Comparison of ENCODE assay signal across 26 cellular contexts in the genomic region with DNA sequence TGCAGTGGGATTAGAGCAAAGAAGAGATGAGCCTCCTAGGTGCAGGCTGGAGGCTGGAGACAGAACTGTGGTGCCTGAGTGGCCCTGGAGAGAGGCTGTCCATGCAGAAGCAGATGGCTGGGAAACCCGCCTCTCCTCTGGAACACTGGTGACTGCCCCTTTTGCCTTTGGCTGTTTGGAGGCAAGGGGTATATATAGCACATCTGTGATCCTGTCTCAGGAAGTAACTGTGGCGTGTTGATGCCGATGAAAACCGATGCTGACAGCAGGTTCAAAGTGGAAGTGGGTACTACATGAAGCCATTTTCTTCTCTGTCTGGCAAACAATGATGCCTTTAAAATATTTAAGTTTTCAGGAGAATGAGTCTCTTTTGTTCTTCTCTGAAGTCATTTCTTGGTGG. TPM values are rescaled to one million over a fixed set of nuclear protein-coding genes. Genes with fewer than 3 reads are reported as not detected.
DNase-seq lines count a peak whose midpoint lies in the region; ATAC-seq and TF ChIP-seq lines count a peak whose summit lies in the region.
"Had no signal": no experiment of that assay in that cellular context is flagged by ENCODE, and none has a peak within 500 bp of the region (broad histone marks: within the 10 kb centered on the region; RNA-seq: fewer than 3 reads in every experiment).

No MANE protein-coding gene starts in this region.

- no peak overlapping the region for H3K4me3 Mint-ChIP-seq in activated CD4-positive, alpha-beta T cell treated with anti-CD3 and anti-CD28 coated beads, Interleukin-2, amount 10 ng/mL, durations not matched to agents 7 days and 5 days
- no peak overlapping the region for H3K4me3 Mint-ChIP-seq in Calu3 (ENCODE audit: low read depth, unreplicated experiment)
- H3K4me3 Mint-ChIP-seq in activated CD8-positive, alpha-beta T cell treated with anti-CD3 and anti-CD28 coated beads, Interleukin-2, amount 10 ng/mL, durations not matched to agents 7 days and 5 days: no peak overlapping the region
- H3K4me3 Mint-ChIP-seq: memory B cell had no signal

- H3K36me3 Mint-ChIP-seq in activated CD4-positive, alpha-beta T cell treated with anti-CD3 and anti-CD28 coated beads, Interleukin-2, amount 10 ng/mL, durations not matched to agents 7 days and 5 days (ENCODE audit: low read depth): no peaks in the 10 kb centered on the region
- peaks cover 4% of the 10 kb centered on the region for H3K36me3 Mint-ChIP-seq in Calu3 (ENCODE audit: insufficient read depth, unreplicated experiment)
- H3K36me3 Mint-ChIP-seq in activated CD8-positive, alpha-beta T cell treated with anti-CD3 and anti-CD28 coated beads, Interleukin-2, amount 10 ng/mL, durations not matched to agents 7 days and 5 days (ENCODE audit: low read depth): peaks cover 2% of the 10 kb centered on the region
- H3K36me3 Mint-ChIP-seq: memory B cell had no signal

- peak overlapping the region; percentile 61 for H3K27ac Mint-ChIP-seq in activated CD4-positive, alpha-beta T cell treated with anti-CD3 and anti-CD28 coated beads, Interleukin-2, amount 10 ng/mL, durations not matched to agents 7 days and 5 days
- peak overlapping the region; percentile 37 for H3K27ac Mint-ChIP-seq in Calu3 (ENCODE audit: unreplicated experiment)
- H3K27ac Mint-ChIP-seq in activated CD8-positive, alpha-beta T cell treated with anti-CD3 and anti-CD28 coated beads, Interleukin-2, amount 10 ng/mL, durations not matched to agents 7 days and 5 days: peak overlapping the region; percentile 44
- H3K27ac Mint-ChIP-seq: memory B cell; progenitor cell of endocrine pancreas; T-helper 1 cell treated with Interleukin-12 subunit alpha and Interleukin-12 subunit beta and Interleukin-4 antibody, amounts not matched to agents 30 μg/mL and 1 μg/mL, for 36 hours had no signal

- peak; percentile 16 for DNase-seq in activated CD4-positive, alpha-beta T cell treated with anti-CD3 and anti-CD28 coated beads, Interleukin-2, amount 10 ng/mL, durations not matched to agents 7 days and 5 days
- no peak for DNase-seq in activated CD4-positive, alpha-beta T cell treated with anti-CD3 and anti-CD28 coated beads, Interleukin-2, amount 50 U/mL, for 48 hours
- DNase-seq in Calu3 (no peak), retina (peak; percentile 22), NK-92 (lab: John Stamatoyannopoulos, UW; ENCODE audit: unreplicated experiment) (no peak), HUDEP-2 (lab: John Stamatoyannopoulos, UW; ENCODE audit: unreplicated experiment in 76 of 76) (no peak)
- peak; percentile 24 for DNase-seq in activated CD8-positive, alpha-beta T cell treated with anti-CD3 and anti-CD28 coated beads, Interleukin-2, amount 10 ng/mL, durations not matched to agents 7 days and 5 days
- DNase-seq: activated CD4-positive, alpha-beta T cell treated with anti-CD3 and anti-CD28 coated beads for 1 hour; BE2C; EL; GM23248; MV-4-11; NCI-H1436 treated with DMSO at 0.1 percent for 48 hours; NCI-H2107; OCI-M1; sigmoid colon had no signal

- H3K27me3 Mint-ChIP-seq in activated CD4-positive, alpha-beta T cell treated with anti-CD3 and anti-CD28 coated beads, Interleukin-2, amount 10 ng/mL, durations not matched to agents 7 days and 5 days: no peaks in the 10 kb centered on the region
- H3K27me3 Mint-ChIP-seq in Calu3 (ENCODE audit: unreplicated experiment): no peaks in the 10 kb centered on the region
- no peaks in the 10 kb centered on the region for H3K27me3 Mint-ChIP-seq in activated CD8-positive, alpha-beta T cell treated with anti-CD3 and anti-CD28 coated beads, Interleukin-2, amount 10 ng/mL, durations not matched to agents 7 days and 5 days (ENCODE audit: low read depth)

- POLR2A ChIA-PET in activated CD4-positive, alpha-beta T cell treated with anti-CD3 and anti-CD28 coated beads, Interleukin-2, amount 10 ng/mL, durations not matched to agents 7 days and 5 days (lab: Charles Lee): no interaction called here
- POLR2A ChIA-PET in activated CD8-positive, alpha-beta T cell treated with anti-CD3 and anti-CD28 coated beads, Interleukin-2, amount 10 ng/mL, durations not matched to agents 7 days and 5 days (lab: Charles Lee): no interaction called here

- CTCF ChIA-PET in activated CD4-positive, alpha-beta T cell treated with anti-CD3 and anti-CD28 coated beads, Interleukin-2, amount 10 ng/mL, durations not matched to agents 7 days and 5 days (lab: Charles Lee): no interaction called here
- CTCF ChIA-PET in Calu3 (lab: Charles Lee): no interaction called here
- CTCF ChIA-PET in activated CD8-positive, alpha-beta T cell treated with anti-CD3 and anti-CD28 coated beads, Interleukin-2, amount 10 ng/mL, durations not matched to agents 7 days and 5 days (lab: Charles Lee): interaction anchor here (1.1 kb wide), 1 partner anchor 46 kb away, joined by 3 read pairs; no protein-coding TSS in a partner anchor

- TF ChIP-seq CTCF in Calu3 (IDR thresholded peaks at IDR 0.05; ENCODE audit: unreplicated experiment): no peak

- ATAC-seq in activated CD8-positive, alpha-beta T cell treated with anti-CD3 and anti-CD28 coated beads, Interleukin-2, amount 10 ng/mL, durations not matched to agents 7 days and 5 days: peak; percentile 57
- no peak for ATAC-seq in GM21423 (IDR thresholded peaks at IDR 0.05; ENCODE audit: unreplicated experiment)
- ATAC-seq: A549, HepG2, left lobe of liver had no signal

- H3K9me3 Mint-ChIP-seq in activated CD4-positive, alpha-beta T cell treated with anti-CD3 and anti-CD28 coated beads, Interleukin-2, amount 10 ng/mL, durations not matched to agents 7 days and 5 days: peaks cover 4% of the 10 kb centered on the region
- no peaks in the 10 kb centered on the region for H3K9me3 Mint-ChIP-seq in Calu3 (ENCODE audit: low read depth, unreplicated experiment)
- no peaks in the 10 kb centered on the region for H3K9me3 Mint-ChIP-seq in activated CD8-positive, alpha-beta T cell treated with anti-CD3 and anti-CD28 coated beads, Interleukin-2, amount 10 ng/mL, durations not matched to agents 7 days and 5 days (ENCODE audit: insufficient read depth)
- H3K9me3 Mint-ChIP-seq: memory B cell; T-helper 1 cell treated with Interleukin-12 subunit alpha and Interleukin-12 subunit beta and Interleukin-4 antibody, amounts not matched to agents 30 μg/mL and 1 μg/mL, for 36 hours had no signal

- peaks cover 28% of the 10 kb centered on the region for H3K4me1 Mint-ChIP-seq in activated CD4-positive, alpha-beta T cell treated with anti-CD3 and anti-CD28 coated beads, Interleukin-2, amount 10 ng/mL, durations not matched to agents 7 days and 5 days
- peaks cover 30% of the 10 kb centered on the region for H3K4me1 Mint-ChIP-seq in Calu3 (ENCODE audit: low read depth, unreplicated experiment)
- peaks cover 20% of the 10 kb centered on the region for H3K4me1 Mint-ChIP-seq in activated CD8-positive, alpha-beta T cell treated with anti-CD3 and anti-CD28 coated beads, Interleukin-2, amount 10 ng/mL, durations not matched to agents 7 days and 5 days (ENCODE audit: low read depth)

- no TSS peak for BruUV-seq in Calu3 (replicated peaks; lab: Mats Ljungman, UMichigan)

- intact Hi-C loops in Calu3 (cut with micrococcal nuclease; ENCODE audit: unreplicated experiment): no loop called here

RNA-seq across cellular contexts. Expression of a gene that starts 43.5 kb away (rescaled TPM):
- total RNA-seq in activated CD4-positive, alpha-beta T cell treated with anti-CD3 and anti-CD28 coated beads, Interleukin-2, amount 10 ng/mL, durations not matched to agents 7 days and 5 days: not detected
- 5.7 and 5.9 TPM in 2 replicates for total RNA-seq in Calu3 (2022)
- total RNA-seq in activated CD8-positive, alpha-beta T cell treated with anti-CD3 and anti-CD28 coated beads, Interleukin-2, amount 10 ng/mL, durations not matched to agents 7 days and 5 days: not detected
- total RNA-seq: chondrocyte, endothelial cell of umbilical vein, fibroblast of lung, GM23248, left lobe of liver had no signal

Comparison
In these comparisons a context has a peak if more than half of its experiments do, and no peak if none do; other contexts are left out.
1. DNase-seq: peak in activated CD4-positive, alpha-beta T cell treated with anti-CD3 and anti-CD28 coated beads, Interleukin-2, amount 10 ng/mL, durations not matched to agents 7 days and 5 days (single experiment), activated CD8-positive, alpha-beta T cell treated with anti-CD3 and anti-CD28 coated beads, Interleukin-2, amount 10 ng/mL, durations not matched to agents 7 days and 5 days (single experiment) and retina (single experiment); none in activated CD4-positive, alpha-beta T cell treated with anti-CD3 and anti-CD28 coated beads, Interleukin-2, amount 50 U/mL, for 48 hours (0 of 2), Calu3 (single experiment), NK-92 (single experiment) and HUDEP-2 (0 of 76).
2. Peak in every context shown above with its lines, with median percentiles within 50 percentile points of each other: H3K27ac Mint-ChIP-seq.